In the genomic region with DNA sequence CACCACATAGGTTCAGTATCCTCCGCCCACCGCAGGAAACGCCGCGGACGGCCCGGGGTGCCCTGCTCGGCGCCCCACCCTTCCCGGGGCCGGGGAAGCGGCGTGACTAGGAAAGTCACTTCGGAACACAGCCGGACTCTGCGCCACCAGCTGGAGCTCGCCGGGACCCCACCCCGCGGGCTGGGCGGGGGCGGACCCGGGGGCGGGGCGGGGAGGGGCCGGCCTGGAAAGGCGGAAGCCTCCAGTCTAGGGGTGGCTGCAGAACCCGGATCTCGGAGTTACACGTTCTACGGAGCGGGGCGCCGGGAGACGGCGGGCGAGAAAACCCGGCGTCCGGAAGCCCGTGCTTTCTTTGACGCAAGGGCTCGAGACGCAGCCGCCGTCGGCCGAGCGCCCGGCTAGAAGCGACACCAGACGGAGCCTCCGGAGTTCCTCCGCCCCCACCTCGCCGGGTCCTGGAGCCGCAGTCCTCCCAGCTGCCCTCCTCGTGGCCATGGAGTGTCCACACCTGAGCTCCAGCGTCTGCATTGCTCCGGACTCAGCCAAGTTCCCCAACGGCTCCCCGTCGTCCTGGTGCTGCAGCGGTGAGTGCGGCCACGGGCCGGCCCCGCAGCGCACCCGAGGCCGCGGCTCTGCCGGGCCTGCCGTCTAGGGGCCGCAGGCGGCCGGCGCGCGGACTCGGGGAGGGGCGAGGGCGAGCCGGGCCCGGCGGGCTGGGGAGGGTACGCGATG, we compare ENCODE assay signal across 8 cellular contexts.
DNase-seq lines count a peak whose midpoint lies in the region; TF ChIP-seq lines count a peak whose summit lies in the region.

TSS of gene USP3 (plus strand) at position 347 of the 732 bp plus-strand sequence. CDS start at position 494, 147 bp downstream.

- H3K9me3 Mint-ChIP-seq in activated naive CD4-positive, alpha-beta T cell treated with anti-CD3 and anti-CD28 coated beads, Interleukin-2, amount 10 ng/mL, durations not matched to agents 7 days and 5 days, result no peaks in the 10 kb centered on the region

- CTCF ChIA-PET in activated naive CD4-positive, alpha-beta T cell treated with anti-CD3 and anti-CD28 coated beads, Interleukin-2, amount 10 ng/mL, durations not matched to agents 7 days and 5 days (lab: Charles Lee), result interaction anchor here (1.2 to 8.1 kb wide), 7 partner anchors 11 to 95 kb away, joined by 4 to 82 read pairs (median 21); no protein-coding TSS in a partner anchor

- DNase-seq in GM06990 (ENCODE audit: extremely low read depth, insufficient read length) (peak; percentile 98), HFF-Myc (ENCODE audit: extremely low read depth, low read depth) (peak; percentile 81), NAMALWA (ENCODE audit: low spot score) (peak; percentile 95), SK-N-MC (ENCODE audit: low read depth, low spot score) (no peak), germinal center (ENCODE audit: low spot score) (peak; percentile 89), nucleus accumbens (lab: John Stamatoyannopoulos, UW) (peak; percentile 64 to 98 (median 91)), superior temporal gyrus (ENCODE audit: extremely low spot score) (peak; percentile 93)
- peak; percentile 93 for DNase-seq in activated naive CD4-positive, alpha-beta T cell treated with anti-CD3 and anti-CD28 coated beads, Interleukin-2, amount 10 ng/mL, durations not matched to agents 7 days and 5 days

- peak within 1 kb of the TSS; percentile 99 for H3K27ac Mint-ChIP-seq in activated naive CD4-positive, alpha-beta T cell treated with anti-CD3 and anti-CD28 coated beads, Interleukin-2, amount 10 ng/mL, durations not matched to agents 7 days and 5 days

- peak within 1 kb of the TSS; percentile 90 for H3K9ac ChIP-seq in SK-N-MC (ENCODE audit: insufficient read length)

- peak; percentile 4 for TF ChIP-seq CTCF in GM06990 (IDR thresholded peaks at IDR 0.05; ENCODE audit: insufficient read depth, low read length, poor library complexity, severe bottlenecking)
- no peak for TF ChIP-seq CTCF in HFF-Myc (IDR thresholded peaks at IDR 0.05; ENCODE audit: low read depth, low read length, missing control alignments)

- no peaks in the 10 kb centered on the region for H3K27me3 Mint-ChIP-seq in activated naive CD4-positive, alpha-beta T cell treated with anti-CD3 and anti-CD28 coated beads, Interleukin-2, amount 10 ng/mL, durations not matched to agents 7 days and 5 days

- H3K27ac ChIP-seq in SK-N-MC, result no peak within 1 kb of the TSS; the same call in 1 of the 2 replicates

- no peaks in the 10 kb centered on the region for H3K27me3 ChIP-seq in GM06990 (replicated peaks; ENCODE audit: control insufficient read depth, insufficient read depth, low read length)

- peaks cover 76% of the 10 kb centered on the region for H3K4me1 Mint-ChIP-seq in activated naive CD4-positive, alpha-beta T cell treated with anti-CD3 and anti-CD28 coated beads, Interleukin-2, amount 10 ng/mL, durations not matched to agents 7 days and 5 days

- no peaks in the 10 kb centered on the region for H3K36me3 ChIP-seq in GM06990 (ENCODE audit: control insufficient read depth, insufficient read depth, low read length)
- H3K36me3 ChIP-seq in SK-N-MC (ENCODE audit: insufficient read depth, low read length), result no peaks in the 10 kb centered on the region

- no peaks in the 10 kb centered on the region for H3K9me3 ChIP-seq in SK-N-MC (ENCODE audit: low read depth, low read length)

- H3K4me3 ChIP-seq in GM06990 (replicated peaks; ENCODE audit: low read depth, low read length) (peak within 1 kb of the TSS; percentile 90), HFF-Myc (replicated peaks; ENCODE audit: low read depth, low read length) (peak within 1 kb of the TSS; percentile 87), SK-N-MC (peak within 1 kb of the TSS; percentile 75)

- peak within 1 kb of the TSS; percentile 91 for H3K4me3 Mint-ChIP-seq in activated naive CD4-positive, alpha-beta T cell treated with anti-CD3 and anti-CD28 coated beads, Interleukin-2, amount 10 ng/mL, durations not matched to agents 7 days and 5 days

- H3K36me3 Mint-ChIP-seq in activated naive CD4-positive, alpha-beta T cell treated with anti-CD3 and anti-CD28 coated beads, Interleukin-2, amount 10 ng/mL, durations not matched to agents 7 days and 5 days, result peaks cover 11% of the 10 kb centered on the region
